In genomic region chr16:74607310-74607966, GRCh38 we compare ENCODE assay signal across 8 cellular contexts. TPM values are rescaled to one million over a fixed set of nuclear protein-coding genes. Genes with fewer than 3 reads are reported as not detected.
DNase-seq lines count a peak whose midpoint lies in the region; ATAC-seq and TF ChIP-seq lines count a peak whose summit lies in the region.

No MANE protein-coding gene starts in this region.

- H3K27me3 ChIP-seq in CD4-positive, alpha-beta T cell (ENCODE audit: control insufficient read depth, insufficient read depth, low read length) = no peaks in the 10 kb centered on the region
- H3K27me3 ChIP-seq in muscle layer of duodenum (ENCODE audit: low read depth, low read length) = no peaks in the 10 kb centered on the region

- peaks cover 20 to 22% of the 10 kb centered on the region in 2 donors for H3K4me1 ChIP-seq in muscle layer of duodenum (ENCODE audit: control insufficient read depth in 1 of 2, insufficient read depth in 2 of 2, low read length in 2 of 2)

- CTCF ChIA-PET in CD4-positive, alpha-beta T cell (lab: Charles Lee) = interaction anchor here (1.3 to 2.4 kb wide), 2 partner anchors 15 to 29 kb away, joined by 8 to 9 read pairs; no protein-coding TSS in a partner anchor
- CTCF ChIA-PET in MCF 10A (lab: Yijun Ruan, JAX) = interaction anchor here (0.6 to 1.2 kb wide), 7 partner anchors 16 to 559 kb away, joined by 3 to 6 read pairs (median 3); no protein-coding TSS in a partner anchor

- peak overlapping the region; percentile 95 for H3K27ac Mint-ChIP-seq in CD4-positive, alpha-beta T cell
- peak overlapping the region; percentile 51 for H3K27ac Mint-ChIP-seq in MCF 10A (ENCODE audit: low read depth, unreplicated experiment)

- no peak for DNase-seq in CD4-positive, alpha-beta T cell
- DNase-seq in MCF 10A (ENCODE audit: unreplicated experiment) = no peak
- no peak for DNase-seq in germinal center (ENCODE audit: low spot score)
- no peak for DNase-seq in HUDEP-2 (lab: John Stamatoyannopoulos, UW; ENCODE audit: unreplicated experiment in 76 of 76)
- DNase-seq in activated CD8-positive, alpha-beta memory T cell treated with anti-CD3 and anti-CD28 coated beads, Interleukin-2, amount 50 U/mL, for 4 hours = no peak

- peak overlapping the region; percentile 91 for H3K27ac ChIP-seq in CD4-positive, alpha-beta T cell (ENCODE audit: low read depth, low read length)
- H3K27ac ChIP-seq in muscle layer of duodenum (ENCODE audit: low read length) = peak overlapping the region; percentile 89

- H3K9me3 Mint-ChIP-seq in CD4-positive, alpha-beta T cell = no peaks in the 10 kb centered on the region
- H3K9me3 Mint-ChIP-seq in MCF 10A (ENCODE audit: unreplicated experiment) = no peaks in the 10 kb centered on the region

- peaks cover 19% of the 10 kb centered on the region for H3K36me3 Mint-ChIP-seq in CD4-positive, alpha-beta T cell (ENCODE audit: low read depth)
- H3K36me3 Mint-ChIP-seq in MCF 10A (ENCODE audit: insufficient read depth, unreplicated experiment) = no peaks in the 10 kb centered on the region

- peak overlapping the region; percentile 97 to 99 for H3K4me3 ChIP-seq in muscle layer of duodenum (ENCODE audit: low read depth in 1 of 2, low read length in 2 of 2)

- POLR2A ChIA-PET in CD4-positive, alpha-beta T cell (lab: Charles Lee) = interaction anchor here (0.8 to 2.5 kb wide), 24 partner anchors 9 to 311 kb away, joined by 3 to 24 read pairs (median 5); partner anchors contain the start of genes MLKL, PSMD7 and RFWD3
- POLR2A ChIA-PET in MCF 10A (lab: Yijun Ruan, JAX) = interaction anchor here (0.6 to 3.1 kb wide), 30 partner anchors 9 to 391 kb away, joined by 3 to 23 read pairs (median 5); partner anchors contain the start of genes PSMD7 and RFWD3

- TF ChIP-seq CTCF in CD4-positive, alpha-beta T cell (IDR thresholded peaks at IDR 0.05) = no peak
- no peak for TF ChIP-seq CTCF in MCF 10A (IDR thresholded peaks at IDR 0.05; ENCODE audit: unreplicated experiment)

- intact Hi-C loops in CD4-positive, alpha-beta T cell (cut with DNase I, micrococcal nuclease) = loop anchor here (1.0 to 10.0 kb wide), 7 partner anchors 39 to 1943 kb away; partner anchors contain the start of genes PSMD7 (in 2 of the 2) and RFWD3 (in 2 of the 2)
- intact Hi-C loops in MCF 10A (cut with micrococcal nuclease) = loop anchor here (2.0 kb wide), 2 partner anchors 127 to 159 kb away; no protein-coding TSS in a partner anchor

- ATAC-seq in CD4-positive, alpha-beta T cell (ENCODE audit: poor library complexity) = peak; percentile 36
- ATAC-seq in GM19035 (IDR thresholded peaks at IDR 0.05; ENCODE audit: unreplicated experiment) = peak; percentile 33
- ATAC-seq in HG03575 (IDR thresholded peaks at IDR 0.05; ENCODE audit: extremely low read depth, insufficient number of reproducible peaks, low FRiP score, unreplicated experiment) = peak; percentile 4

- TSS peak; percentile 68 for BruUV-seq in MCF 10A (replicated peaks; lab: Mats Ljungman, UMichigan)

- peaks cover 0 to 5% of the 10 kb centered on the region in 2 donors for H3K36me3 ChIP-seq in muscle layer of duodenum (ENCODE audit: control insufficient read depth in 1 of 2, insufficient read depth in 2 of 2, low read length in 2 of 2)

- peaks cover 58% of the 10 kb centered on the region for H3K4me1 Mint-ChIP-seq in CD4-positive, alpha-beta T cell (ENCODE audit: low read depth)
- peaks cover 19% of the 10 kb centered on the region for H3K4me1 Mint-ChIP-seq in MCF 10A (ENCODE audit: insufficient read depth, unreplicated experiment)

- no peaks in the 10 kb centered on the region for H3K27me3 Mint-ChIP-seq in CD4-positive, alpha-beta T cell
- H3K27me3 Mint-ChIP-seq in MCF 10A (ENCODE audit: insufficient read depth, unreplicated experiment) = no peaks in the 10 kb centered on the region

- H3K9me3 ChIP-seq in CD4-positive, alpha-beta T cell (ENCODE audit: control insufficient read depth, low read length) = no peaks in the 10 kb centered on the region
- H3K9me3 ChIP-seq in muscle layer of duodenum (ENCODE audit: control insufficient read depth in 1 of 2, low read length in 2 of 2) = no peaks in the 10 kb centered on the region

- peak overlapping the region; percentile 95 for H3K4me3 Mint-ChIP-seq in CD4-positive, alpha-beta T cell
- H3K4me3 Mint-ChIP-seq in MCF 10A (ENCODE audit: unreplicated experiment) = peak overlapping the region; percentile 89

RNA-seq across cellular contexts. Expression of gene GLG1, which starts 0.5 kb away (rescaled TPM):
- total RNA-seq in CD4-positive, alpha-beta T cell = 100 to 1,000 TPM; 110 to 114 TPM
- total RNA-seq in MCF 10A (2022) = 99.1 and 132 TPM in 2 replicates

RNA-seq across cellular contexts. Expression of gene RFWD3, which starts 59.2 kb away (rescaled TPM):
- total RNA-seq in CD4-positive, alpha-beta T cell = 10 to 100 TPM; 44.9 to 47.0 TPM
- total RNA-seq in MCF 10A (2022) = 31.2 and 33.7 TPM in 2 replicates
